8 cellular contexts compared by ENCODE assay signal in the genomic region with DNA sequence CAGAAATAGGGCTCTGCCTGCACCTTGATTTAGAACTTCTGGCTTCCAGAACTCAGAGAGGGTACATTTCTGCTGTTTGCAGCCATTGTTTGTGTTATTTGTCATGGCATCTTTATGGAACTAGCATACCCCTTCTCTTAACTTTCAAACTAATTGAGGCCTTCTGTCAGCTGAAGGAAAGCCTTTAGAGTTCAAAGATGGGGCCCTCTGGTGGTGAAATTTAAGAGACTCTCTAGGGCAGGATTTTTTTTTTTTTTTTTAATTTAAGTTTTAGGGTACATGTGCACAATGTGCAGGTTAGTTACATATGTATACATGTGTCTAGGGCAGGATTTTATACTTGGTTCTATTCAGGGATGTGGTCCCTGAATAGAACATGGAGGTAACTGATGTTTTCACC.
DNase-seq lines count a peak whose midpoint lies in the region; FAIRE-seq and TF ChIP-seq lines count a peak whose summit lies in the region.

No MANE protein-coding gene starts in this region.

- POLR2A ChIA-PET in OCI-LY7 (lab: Charles Lee): interaction anchor here (0.6 kb wide), 1 partner anchor 11 kb away, joined by 3 read pairs; no protein-coding TSS in a partner anchor

- H3K4me3 ChIP-seq in GM06990 (replicated peaks; ENCODE audit: low read depth, low read length) (no peak overlapping the region), HAP-1 (no peak overlapping the region), OCI-LY7 (ENCODE audit: low read depth, low read length, poor library complexity, severe bottlenecking) (no peak overlapping the region), kidney (ENCODE audit: low read length in 2 of 2) (no peak overlapping the region)

- no peaks in the 10 kb centered on the region for H3K9me2 ChIP-seq in OCI-LY7 (ENCODE audit: insufficient read depth, low read length)

- no peaks in the 10 kb centered on the region for H3K9me3 ChIP-seq in HAP-1
- H3K9me3 ChIP-seq in OCI-LY7 (ENCODE audit: low read length): no peaks in the 10 kb centered on the region
- H3K9me3 ChIP-seq in kidney (ENCODE audit: control insufficient read depth in 1 of 2, low read length in 2 of 2): no peaks in the 10 kb centered on the region

- no peak overlapping the region for H3K27ac ChIP-seq in OCI-LY7 (ENCODE audit: low read depth, low read length, poor library complexity, severe bottlenecking)
- H3K27ac ChIP-seq in kidney (ENCODE audit: low read depth in 2 of 2, low read length in 2 of 2): no peak overlapping the region

- TF ChIP-seq CTCF in GM06990 (IDR thresholded peaks at IDR 0.05; ENCODE audit: insufficient read depth, low read length, poor library complexity, severe bottlenecking) (peak; percentile 53), OCI-LY7 (conservative IDR thresholded peaks at IDR 0.05; ENCODE audit: low read length) (peak; percentile 66), kidney (IDR thresholded peaks at IDR 0.05; ENCODE audit: borderline replicate concordance, extremely low read depth, insufficient read depth) (peak; percentile 19)

- H3K4me1 ChIP-seq in HAP-1 (no peaks in the 10 kb centered on the region), OCI-LY7 (ENCODE audit: insufficient read depth, low read length, poor library complexity, severe bottlenecking) (no peaks in the 10 kb centered on the region), kidney (ENCODE audit: control insufficient read depth in 1 of 2, insufficient read depth in 1 of 2, low read depth in 1 of 2, low read length in 2 of 2) (no peaks in the 10 kb centered on the region)

- no peak overlapping the region for H3K4me2 ChIP-seq in OCI-LY7 (ENCODE audit: low read length)

- H3K4me3 Mint-ChIP-seq in activated naive CD4-positive, alpha-beta T cell treated with anti-CD3 and anti-CD28 coated beads for 36 hours: no peak overlapping the region

- CTCF ChIA-PET in OCI-LY7 (lab: Charles Lee; ENCODE audit: unreplicated experiment): no interaction called here
- CTCF ChIA-PET in activated naive CD4-positive, alpha-beta T cell treated with anti-CD3 and anti-CD28 coated beads for 36 hours (lab: Charles Lee): interaction anchor here (0.7 to 0.8 kb wide), 2 partner anchors 11 to 18 kb away, joined by 3 to 7 read pairs; no protein-coding TSS in a partner anchor

- H3K9me3 Mint-ChIP-seq in activated naive CD4-positive, alpha-beta T cell treated with anti-CD3 and anti-CD28 coated beads for 36 hours: peaks cover 2% of the 10 kb centered on the region

- DNase-seq in GM06990 (ENCODE audit: extremely low read depth, insufficient read length) (no peak), HAP-1 (ENCODE audit: low spot score in 2 of 2) (peak; percentile 32 to 37), OCI-LY7 (ENCODE audit: low spot score) (peak; percentile 33), kidney (no peak), ecto neural progenitor cell (ENCODE audit: low spot score) (no peak), cortex of kidney (lab: John Stamatoyannopoulos, UW) (no peak), NCI-H2227 (lab: John Stamatoyannopoulos, UW; ENCODE audit: unreplicated experiment) (no peak)
- no peak for DNase-seq in activated naive CD4-positive, alpha-beta T cell treated with anti-CD3 and anti-CD28 coated beads for 36 hours

- H3K79me2 ChIP-seq in OCI-LY7 (ENCODE audit: insufficient read depth, low read depth, low read length): no peaks in the 10 kb centered on the region

- no peak for FAIRE-seq in kidney (lab: Jason Lieb, UNC)

- no peaks in the 10 kb centered on the region for H3K36me3 Mint-ChIP-seq in activated naive CD4-positive, alpha-beta T cell treated with anti-CD3 and anti-CD28 coated beads for 36 hours (ENCODE audit: low read depth)

- no peaks in the 10 kb centered on the region for H3K4me1 Mint-ChIP-seq in activated naive CD4-positive, alpha-beta T cell treated with anti-CD3 and anti-CD28 coated beads for 36 hours (ENCODE audit: low read depth)

- H3K27ac Mint-ChIP-seq in activated naive CD4-positive, alpha-beta T cell treated with anti-CD3 and anti-CD28 coated beads for 36 hours: no peak overlapping the region

- intact Hi-C loops in OCI-LY7 (cut with micrococcal nuclease; ENCODE audit: unreplicated experiment): loop anchor here (5.0 kb wide), 1 partner anchor 312 kb away; no protein-coding TSS in a partner anchor
- intact Hi-C loops in kidney (cut with DNase I): no loop called here
- intact Hi-C loops in activated naive CD4-positive, alpha-beta T cell treated with anti-CD3 and anti-CD28 coated beads for 36 hours (cut with micrococcal nuclease): loop anchor here (1.0 to 10.0 kb wide), 2 partner anchors 315 to 372 kb away; no protein-coding TSS in a partner anchor

- H2AFZ ChIP-seq in OCI-LY7 (ENCODE audit: low read length): no peak overlapping the region

- no TSS peak for BruUV-seq in OCI-LY7 (replicated peaks; lab: Mats Ljungman, UMichigan)

- no peaks in the 10 kb centered on the region for H4K20me1 ChIP-seq in OCI-LY7 (ENCODE audit: insufficient read depth, low read length)

- H3K36me3 ChIP-seq in GM06990 (ENCODE audit: control insufficient read depth, insufficient read depth, low read length) (no peaks in the 10 kb centered on the region), HAP-1 (replicated peaks) (no peaks in the 10 kb centered on the region), OCI-LY7 (ENCODE audit: insufficient read depth, low read length) (no peaks in the 10 kb centered on the region), kidney (ENCODE audit: control insufficient read depth in 1 of 2, insufficient read depth in 2 of 2, low read length in 2 of 2) (no peaks in the 10 kb centered on the region)

- H3K9ac ChIP-seq in kidney (ENCODE audit: low read length in 2 of 2): no peak overlapping the region

- in situ Hi-C loops in HAP-1 (cut with MboI; ENCODE audit: low sequenced_read_pairs): no loop called here

- no peaks in the 10 kb centered on the region for H3K27me3 ChIP-seq in GM06990 (replicated peaks; ENCODE audit: control insufficient read depth, insufficient read depth, low read length)
- H3K27me3 ChIP-seq in HAP-1 (ENCODE audit: low read depth): no peaks in the 10 kb centered on the region

- H3K27me3 Mint-ChIP-seq in activated naive CD4-positive, alpha-beta T cell treated with anti-CD3 and anti-CD28 coated beads for 36 hours (ENCODE audit: low read depth): no peaks in the 10 kb centered on the region

Comparison
In these comparisons a context has a peak if more than half of its experiments do, and no peak if none do; other contexts are left out.
1. DNase-seq: peak in HAP-1 (2 of 2) and OCI-LY7 (single experiment); none in GM06990 (single experiment), kidney (single experiment), ecto neural progenitor cell (single experiment), activated naive CD4-positive, alpha-beta T cell treated with anti-CD3 and anti-CD28 coated beads for 36 hours (single experiment), cortex of kidney (single experiment) and NCI-H2227 (single experiment).
2. Peak in every context shown above with its lines, with median percentiles within 50 percentile points of each other: CTCF ChIP-seq.